Comparison of ENCODE assay signal across 9 cellular contexts in the genomic region with DNA sequence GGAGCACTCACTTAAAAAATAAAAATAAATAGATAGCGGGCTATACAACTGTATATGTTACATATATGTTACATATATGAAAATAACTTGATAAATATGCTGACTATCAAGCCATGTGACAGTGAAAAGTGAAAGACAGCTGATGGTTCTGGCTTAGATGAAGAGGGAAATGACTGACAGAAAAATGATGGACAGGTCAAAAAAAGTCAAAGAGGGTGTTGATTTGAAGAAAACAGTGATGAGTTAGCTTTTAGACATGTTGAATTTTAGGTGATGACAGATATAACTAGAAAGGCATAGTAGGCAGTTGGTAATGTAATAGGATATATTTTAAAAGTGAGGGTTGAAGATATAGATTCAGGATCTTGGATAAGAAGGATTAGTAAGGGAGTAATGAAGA.
"Had no signal": no experiment of that assay in that cellular context is flagged by ENCODE, and none has a peak within 500 bp of the region (broad histone marks: within the 10 kb centered on the region; RNA-seq: fewer than 3 reads in every experiment).

No MANE protein-coding gene starts in this region.

- H3K27ac Mint-ChIP-seq: GM23338, H9 had no signal

- H2AFZ ChIP-seq: GM23338 had no signal

- FAIRE-seq: H1, H54, HTR-8/SVneo had no signal

- H3K9ac ChIP-seq: KMS-11 had no signal

- H3K4me2 ChIP-seq: GM23338, KMS-11 had no signal

- H3K4me3 ChIP-seq: GM23338 had no signal

- ATAC-seq: GM23338 had no signal

- H3K27ac ChIP-seq: KMS-11 had no signal

- H3K4me1 Mint-ChIP-seq: GM23338, H9 had no signal

- H3K4me3 Mint-ChIP-seq: GM23338, H9 had no signal

- H3K9me3 Mint-ChIP-seq: GM23338, H9 had no signal

- DNase-seq: H9, HCEC 1CT, IMR-90, KBM-7 had no signal
